In genomic region chr4:103098746-103099421, GRCh38 we compare ENCODE assay signal across 8 cellular contexts. TPM values are rescaled to one million over a fixed set of nuclear protein-coding genes. Genes with fewer than 3 reads are reported as not detected.
A peak's percentile ranks its signal among the peaks of the same experiment; 100 is the strongest.
DNase-seq lines count a peak whose midpoint lies in the region; ATAC-seq and TF ChIP-seq lines count a peak whose summit lies in the region.

No MANE protein-coding gene starts in this region.

- POLR2A ChIA-PET in activated CD8-positive, alpha-beta T cell treated with anti-CD3 and anti-CD28 coated beads for 36 hours (lab: Charles Lee), result interaction anchor here (0.6 to 2.6 kb wide), 4 partner anchors 18 to 338 kb away, joined by 3 to 6 read pairs (median 3); partner anchors contain the start of genes MANBA and SLC9B2
- POLR2A ChIA-PET in HEK293T (lab: Yijun Ruan, JAX), result no interaction called here

- peaks cover 43% of the 10 kb centered on the region for H3K4me1 ChIP-seq in left ventricle myocardium inferior

- H3K9me3 Mint-ChIP-seq in activated CD8-positive, alpha-beta T cell treated with anti-CD3 and anti-CD28 coated beads for 36 hours, result no peaks in the 10 kb centered on the region

- CTCF ChIA-PET in activated CD8-positive, alpha-beta T cell treated with anti-CD3 and anti-CD28 coated beads for 36 hours (lab: Charles Lee), result interaction anchor here (0.6 to 4.6 kb wide), 19 partner anchors 7 to 662 kb away, joined by 3 to 25 read pairs (median 6); partner anchors contain the start of genes SLC9B1 and SLC9B2
- CTCF ChIA-PET in HEK293T (lab: Yijun Ruan, JAX), result interaction anchor here (0.6 to 2.3 kb wide), 4 partner anchors 43 to 495 kb away, joined by 3 to 9 read pairs (median 3); no protein-coding TSS in a partner anchor

- H3K27me3 Mint-ChIP-seq in activated CD8-positive, alpha-beta T cell treated with anti-CD3 and anti-CD28 coated beads for 36 hours, result no peaks in the 10 kb centered on the region

- H3K9me3 ChIP-seq in left ventricle myocardium inferior (replicated peaks), result no peaks in the 10 kb centered on the region

- H3K4me3 ChIP-seq in GM08714 (ENCODE audit: low read length), result peak overlapping the region; percentile 69
- peak overlapping the region; percentile 70 for H3K4me3 ChIP-seq in left ventricle myocardium inferior

- no peak for TF ChIP-seq CTCF in activated CD8-positive, alpha-beta T cell treated with anti-CD3 and anti-CD28 coated beads for 36 hours (IDR thresholded peaks at IDR 0.05)
- TF ChIP-seq CTCF in left ventricle myocardium inferior (IDR thresholded peaks at IDR 0.05; ENCODE audit: borderline replicate concordance), result no peak
- no peak for TF ChIP-seq CTCF in GM10266 (IDR thresholded peaks at IDR 0.05; ENCODE audit: control insufficient read depth, insufficient read depth, low read depth, missing control alignments)

- DNase-seq in activated CD8-positive, alpha-beta T cell treated with anti-CD3 and anti-CD28 coated beads for 36 hours, result no peak
- DNase-seq in left ventricle myocardium inferior, result no peak
- peak; percentile 11 for DNase-seq in renal cortical epithelial cell (ENCODE audit: low read depth)
- DNase-seq in effector CD4-positive, alpha-beta T cell, result no peak
- no peak for DNase-seq in HEK293T (ENCODE audit: extremely low spot score)
- no peak for DNase-seq in SIG-M5 treated with dmso at 0.1 percent for 504 hours (lab: John Stamatoyannopoulos, UW; ENCODE audit: unreplicated experiment)
- no peak for DNase-seq in GM10266 (ENCODE audit: extremely low spot score)

- H3K27ac Mint-ChIP-seq in activated CD8-positive, alpha-beta T cell treated with anti-CD3 and anti-CD28 coated beads for 36 hours, result peak overlapping the region; percentile 90

- peak overlapping the region; percentile 90 for H3K4me3 Mint-ChIP-seq in activated CD8-positive, alpha-beta T cell treated with anti-CD3 and anti-CD28 coated beads for 36 hours

- no peak for ATAC-seq in activated CD8-positive, alpha-beta T cell treated with anti-CD3 and anti-CD28 coated beads for 36 hours

- H3K27ac ChIP-seq in left ventricle myocardium inferior (replicated peaks), result peak overlapping the region; percentile 78

- peaks cover 23% of the 10 kb centered on the region for H3K4me1 Mint-ChIP-seq in activated CD8-positive, alpha-beta T cell treated with anti-CD3 and anti-CD28 coated beads for 36 hours (ENCODE audit: low read depth)

- no peaks in the 10 kb centered on the region for H3K27me3 ChIP-seq in left ventricle myocardium inferior (ENCODE audit: low read depth)

- H3K36me3 Mint-ChIP-seq in activated CD8-positive, alpha-beta T cell treated with anti-CD3 and anti-CD28 coated beads for 36 hours (ENCODE audit: low read depth), result no peaks in the 10 kb centered on the region

- H3K36me3 ChIP-seq in left ventricle myocardium inferior, result peaks cover 9% of the 10 kb centered on the region

- intact Hi-C loops in activated CD8-positive, alpha-beta T cell treated with anti-CD3 and anti-CD28 coated beads for 36 hours (cut with micrococcal nuclease), result loop anchor here (5.0 to 10.0 kb wide), 2 partner anchors 477 to 664 kb away; no protein-coding TSS in a partner anchor
- intact Hi-C loops in left ventricle myocardium inferior (cut with micrococcal nuclease), result loop anchor here (10.0 kb wide), 1 partner anchor 674 kb away; no protein-coding TSS in a partner anchor

TF ChIP-seq in HEK293T, 16 proteins besides CTCF, POLR2A, EP300 and RAD21:
- TF ChIP-seq HDGF (IDR thresholded peaks at IDR 0.05; ENCODE audit: borderline replicate concordance) (no peak), FOXA1 (IDR thresholded peaks at IDR 0.05) (no peak), BHLHE40 (IDR thresholded peaks at IDR 0.05; ENCODE audit: borderline replicate concordance) (no peak), SP1 (IDR thresholded peaks at IDR 0.05) (no peak), PKNOX1 (IDR thresholded peaks at IDR 0.05) (no peak), ARNT (IDR thresholded peaks at IDR 0.05) (no peak), CTBP1 (IDR thresholded peaks at IDR 0.05; ENCODE audit: borderline replicate concordance) (no peak), ELF4 (IDR thresholded peaks at IDR 0.05) (no peak), ZNF384 (IDR thresholded peaks at IDR 0.05) (no peak), SUZ12 (IDR thresholded peaks at IDR 0.05) (no peak), NFRKB (IDR thresholded peaks at IDR 0.05) (no peak), FOXM1 (IDR thresholded peaks at IDR 0.05; ENCODE audit: borderline replicate concordance) (no peak), L3MBTL2 (conservative IDR thresholded peaks at IDR 0.05) (no peak)
TF ChIP-seq in HEK293T: peak in this region for 0.

RNA-seq across cellular contexts. Expression of gene BDH2, which starts 0.8 kb away (rescaled TPM):
- total RNA-seq in activated CD8-positive, alpha-beta T cell treated with anti-CD3 and anti-CD28 coated beads for 36 hours, result 10 to 100 TPM; 17.0 to 19.4 TPM
- total RNA-seq in left ventricle myocardium inferior, result 27.2 TPM
- total RNA-seq in renal cortical epithelial cell, result 83.5 and 151 TPM in 2 replicates

RNA-seq across cellular contexts. Expression of gene SLC9B2, which starts 22.3 kb away (rescaled TPM):
- 10 to 100 TPM; 35.6 to 40.2 TPM for total RNA-seq in activated CD8-positive, alpha-beta T cell treated with anti-CD3 and anti-CD28 coated beads for 36 hours
- 2.3 TPM for total RNA-seq in left ventricle myocardium inferior
- total RNA-seq in renal cortical epithelial cell, result 11.1 and 17.9 TPM in 2 replicates
